In genomic region chr3:179921500-179921899, GRCh38 we compare ENCODE assay signal across 10 cellular contexts.
DNase-seq lines count a peak whose midpoint lies in the region; ATAC-seq lines count a peak whose summit lies in the region.
"Had no signal": no experiment of that assay in that cellular context is flagged by ENCODE, and none has a peak within 500 bp of the region (broad histone marks: within the 10 kb centered on the region; RNA-seq: fewer than 3 reads in every experiment).

No MANE protein-coding gene starts in this region.

- no peaks in the 10 kb centered on the region for H3K36me3 Mint-ChIP-seq in activated naive CD4-positive, alpha-beta T cell treated with anti-CD3 and anti-CD28 coated beads, Interleukin-2, amount 50 U/mL, for 72 hours
- H3K36me3 Mint-ChIP-seq: brain had no signal

- H3K27ac Mint-ChIP-seq in activated naive CD4-positive, alpha-beta T cell treated with anti-CD3 and anti-CD28 coated beads, Interleukin-2, amount 50 U/mL, for 72 hours: no peak overlapping the region
- H3K27ac Mint-ChIP-seq: brain had no signal

- peak overlapping the region; percentile 40 for H3K27ac ChIP-seq in temporal lobe (ENCODE audit: low read depth, low read length)

- peak; percentile 48 to 77 for ATAC-seq in activated naive CD4-positive, alpha-beta T cell treated with anti-CD3 and anti-CD28 coated beads, Interleukin-2, amount 50 U/mL, for 72 hours
- ATAC-seq in HG02623 (IDR thresholded peaks at IDR 0.05; ENCODE audit: unreplicated experiment) (peak; percentile 96), HG03520 (IDR thresholded peaks at IDR 0.05; ENCODE audit: unreplicated experiment) (peak; percentile 57)

- no peak for DNase-seq in activated naive CD4-positive, alpha-beta T cell treated with anti-CD3 and anti-CD28 coated beads, Interleukin-2, amount 50 U/mL, for 72 hours (ENCODE audit: low spot score in 2 of 2)
- no peak for DNase-seq in activated naive CD4-positive, alpha-beta T cell treated with anti-CD3 and anti-CD28 coated beads, Interleukin-2, amount 50 U/mL, for 16 hours
- no peak for DNase-seq in cerebellum (ENCODE audit: low spot score)
- DNase-seq in NCI-H2081 (lab: John Stamatoyannopoulos, UW): no peak
- no peak for DNase-seq in AG08396 (ENCODE audit: low spot score)
- DNase-seq: RPMI8226 had no signal

- H3K9me3 Mint-ChIP-seq in activated naive CD4-positive, alpha-beta T cell treated with anti-CD3 and anti-CD28 coated beads, Interleukin-2, amount 50 U/mL, for 72 hours: no peaks in the 10 kb centered on the region
- H3K9me3 Mint-ChIP-seq: brain had no signal
